Comparison of ENCODE assay signal across 26 cellular contexts in the genomic region with DNA sequence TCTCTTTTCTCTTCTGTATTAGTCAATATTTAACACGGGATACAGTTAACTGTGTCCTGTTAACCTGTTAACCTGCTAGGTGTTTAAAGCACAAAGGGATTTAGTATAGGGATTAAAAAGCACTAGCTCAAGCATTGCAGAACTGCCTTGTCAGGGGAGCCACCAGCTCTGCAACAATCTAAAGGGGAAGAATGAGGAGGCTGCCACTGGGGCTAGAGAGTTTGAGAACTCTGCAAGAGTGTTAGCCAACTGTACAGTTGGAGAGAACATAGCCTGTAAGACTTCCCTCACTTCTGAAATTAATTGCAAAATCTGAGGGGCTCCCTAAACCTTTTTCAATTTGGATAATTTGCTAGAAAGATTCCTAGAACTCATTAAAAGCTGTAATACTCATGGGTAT.
"Had no signal": no experiment of that assay in that cellular context is flagged by ENCODE, and none has a peak within 500 bp of the region (broad histone marks: within the 10 kb centered on the region; RNA-seq: fewer than 3 reads in every experiment).

No MANE protein-coding gene starts in this region.

- ATAC-seq: activated CD8-positive, alpha-beta T cell treated with anti-CD3 and anti-CD28 coated beads for 36 hours; activated T-cell treated with anti-CD3 and anti-CD28 coated beads, Interleukin-2, amount 50 U/mL, for 72 hours had no signal

- H3K4me3 ChIP-seq: adrenal gland, breast epithelium, colonic mucosa, Peyer's patch had no signal

- H3K36me3 ChIP-seq: adrenal gland, breast epithelium, colonic mucosa, Peyer's patch had no signal

- H3K9me3 ChIP-seq: adrenal gland, breast epithelium, colonic mucosa, Peyer's patch had no signal

- H3K27ac ChIP-seq: adrenal gland, breast epithelium, colonic mucosa, Peyer's patch, RWPE1, VCaP had no signal

- DNase-seq: activated CD4-positive, alpha-beta T cell treated with anti-CD3 and anti-CD28 coated beads for 4 hours; activated CD8-positive, alpha-beta memory T cell treated with anti-CD3 and anti-CD28 coated beads, Interleukin-2, amount 50 U/mL, for 4 hours; activated CD8-positive, alpha-beta T cell treated with anti-CD3 and anti-CD28 coated beads for 36 hours; activated gamma-delta T cell treated with Interleukin-2 at 50 U/mL for 16 hours; activated naive CD4-positive, alpha-beta T cell treated with anti-CD3 and anti-CD28 coated beads, Interleukin-2, amount 50 U/mL, for 16 hours; activated naive CD8-positive, alpha-beta T cell treated with anti-CD3 and anti-CD28 coated beads, Interleukin-2, amount 10 ng/mL, durations not matched to agents 7 days and 5 days; activated T-cell treated with anti-CD3 and anti-CD28 coated beads, Interleukin-2, amount 50 U/mL, for 72 hours; adrenal gland; anterior cingulate cortex; caudate nucleus; colonic mucosa; Karpas-422; MM.1S; NCI-H1105; NCI-H1436; NCI-H1694 treated with DMSO at 0.1 percent for 48 hours; NCI-H2029 treated with DMSO at 0.1 percent for 48 hours; NCI-H345; NCI-H510A; NCI-H526 treated with DMSO at 0.1 percent for 48 hours; Peyer's patch; Right ventricle myocardium superior; T-helper 1 cell had no signal

- H3K27me3 ChIP-seq: adrenal gland, breast epithelium, colonic mucosa, Peyer's patch had no signal

- H3K4me1 ChIP-seq: adrenal gland, breast epithelium, colonic mucosa, Peyer's patch had no signal
